ENCODE assay signal across 19 cellular contexts in genomic region chr2:41911033-41911432, GRCh38.
"Had no signal": no experiment of that assay in that cellular context is flagged by ENCODE, and none has a peak within 500 bp of the region (broad histone marks: within the 10 kb centered on the region; RNA-seq: fewer than 3 reads in every experiment).

No MANE protein-coding gene starts in this region.

- H3K27ac Mint-ChIP-seq: naive thymus-derived CD4-positive, alpha-beta T cell had no signal

- H3K36me3 ChIP-seq: colonic mucosa, esophagus squamous epithelium, gastroesophageal sphincter, left ventricle myocardium inferior, neutrophil, tibial artery, upper lobe of left lung, vagina had no signal

- H3K9me3 ChIP-seq: colonic mucosa, esophagus squamous epithelium, gastroesophageal sphincter, left ventricle myocardium inferior, neutrophil, tibial artery, upper lobe of left lung, vagina had no signal

- H3K4me1 ChIP-seq: colonic mucosa had no signal

- H3K27me3 ChIP-seq: colonic mucosa, gastroesophageal sphincter, tibial artery, upper lobe of left lung, vagina had no signal

- H3K4me3 Mint-ChIP-seq: naive thymus-derived CD4-positive, alpha-beta T cell had no signal

- H3K4me1 Mint-ChIP-seq: naive thymus-derived CD4-positive, alpha-beta T cell had no signal

- ATAC-seq: gastroesophageal sphincter; naive thymus-derived CD4-positive, alpha-beta T cell had no signal

- H3K4me2 ChIP-seq: smooth muscle cell had no signal

- H3K4me3 ChIP-seq: colonic mucosa, esophagus squamous epithelium, gastroesophageal sphincter, left ventricle myocardium inferior, lung, smooth muscle cell, tibial artery, upper lobe of left lung, vagina had no signal

- H3K27ac ChIP-seq: colonic mucosa, esophagus squamous epithelium, gastroesophageal sphincter, left ventricle myocardium inferior, neutrophil, tibial artery, upper lobe of left lung, vagina had no signal

- DNase-seq: colonic mucosa; dermis blood vessel endothelial cell; esophagus squamous epithelium; foreskin fibroblast; glutamatergic neuron; islet precursor cell; left ventricle myocardium inferior; mesendoderm; naive thymus-derived CD4-positive, alpha-beta T cell; posterior cingulate gyrus; stimulated activated CD4-positive, alpha-beta T cell treated with anti-CD3 and anti-CD28 coated beads, Interleukin-2, amount 100 ng/mL, for 48 hours; stimulated activated naive CD4-positive, alpha-beta T cell treated with Interleukin-2 at 50 U/mL for 16 hours; tibial artery; upper lobe of left lung had no signal

- H3K9me3 Mint-ChIP-seq: naive thymus-derived CD4-positive, alpha-beta T cell had no signal
